Comparison of ENCODE assay signal across 14 cellular contexts in genomic region chr11:117218133-117218915, GRCh38. TPM values are rescaled to one million over a fixed set of nuclear protein-coding genes. Genes with fewer than 3 reads are reported as not detected.
DNase-seq lines count a peak whose midpoint lies in the region; ATAC-seq and TF ChIP-seq lines count a peak whose summit lies in the region.
"Had no signal": no experiment of that assay in that cellular context is flagged by ENCODE, and none has a peak within 500 bp of the region (broad histone marks: within the 10 kb centered on the region; RNA-seq: fewer than 3 reads in every experiment).

No MANE protein-coding gene starts in this region.

- DNase-seq in activated naive CD4-positive, alpha-beta T cell treated with anti-CD3 and anti-CD28 coated beads for 36 hours = no peak
- DNase-seq in activated naive CD4-positive, alpha-beta T cell (lab: John Stamatoyannopoulos, UW) = no peak
- DNase-seq in fibroblast of peridontal ligament (ENCODE audit: extremely low read depth) (peak; percentile 83), nephron progenitor cell (no peak), upper lobe of left lung (no peak)
- DNase-seq: activated B cell treated with CpG ODN at 0.5 μM for 24 hours, erythroblast, Kasumi-1, NCI-H2171 had no signal

- H3K27ac ChIP-seq in upper lobe of left lung = peak overlapping the region; percentile 20 to 53 (median 40)

- no peaks in the 10 kb centered on the region for H3K9me3 Mint-ChIP-seq in activated naive CD4-positive, alpha-beta T cell treated with anti-CD3 and anti-CD28 coated beads for 36 hours
- no peaks in the 10 kb centered on the region for H3K9me3 Mint-ChIP-seq in nephron progenitor cell
- H3K9me3 Mint-ChIP-seq: activated B cell treated with CpG ODN at 0.5 μM for 24 hours; activated naive CD4-positive, alpha-beta T cell treated with anti-CD3 and anti-CD28 coated beads, Interleukin-2, amount 50 U/mL, for 24 hours; stimulated activated memory B cell treated with anti-CD40 and anti-IgM and Interleukin-4, amounts not matched to agents 10 μg/mL and 1 μg/mL and 100 μg/mL, for 72 hours had no signal

- H3K4me1 Mint-ChIP-seq in activated naive CD4-positive, alpha-beta T cell treated with anti-CD3 and anti-CD28 coated beads for 36 hours (ENCODE audit: low read depth) = peaks cover 7% of the 10 kb centered on the region
- H3K4me1 Mint-ChIP-seq in nephron progenitor cell = peaks cover 76% of the 10 kb centered on the region

- no peak for TF ChIP-seq POLR2A in upper lobe of left lung (IDR thresholded peaks at IDR 0.05)

- intact Hi-C loops in activated naive CD4-positive, alpha-beta T cell treated with anti-CD3 and anti-CD28 coated beads for 36 hours (cut with micrococcal nuclease) = no loop called here

- CTCF ChIA-PET in activated naive CD4-positive, alpha-beta T cell treated with anti-CD3 and anti-CD28 coated beads for 36 hours (lab: Charles Lee) = interaction anchor here (0.6 to 4.3 kb wide), 2 partner anchors 11 to 233 kb away, joined by 3 to 25 read pairs; no protein-coding TSS in a partner anchor

- peaks cover 48% of the 10 kb centered on the region for H3K36me3 Mint-ChIP-seq in activated naive CD4-positive, alpha-beta T cell treated with anti-CD3 and anti-CD28 coated beads for 36 hours (ENCODE audit: low read depth)
- H3K36me3 Mint-ChIP-seq in nephron progenitor cell (ENCODE audit: low read depth) = peaks cover 40% of the 10 kb centered on the region

- H3K27ac Mint-ChIP-seq in activated naive CD4-positive, alpha-beta T cell treated with anti-CD3 and anti-CD28 coated beads for 36 hours = peak overlapping the region; percentile 24
- peak overlapping the region; percentile 88 for H3K27ac Mint-ChIP-seq in nephron progenitor cell
- H3K27ac Mint-ChIP-seq: activated B cell treated with CpG ODN at 0.5 μM for 24 hours had no signal

- no peak overlapping the region for H3K4me3 Mint-ChIP-seq in activated naive CD4-positive, alpha-beta T cell treated with anti-CD3 and anti-CD28 coated beads for 36 hours
- H3K4me3 Mint-ChIP-seq in nephron progenitor cell = peak overlapping the region; percentile 48
- H3K4me3 Mint-ChIP-seq: activated B cell treated with CpG ODN at 0.5 μM for 24 hours; activated naive CD4-positive, alpha-beta T cell treated with anti-CD3 and anti-CD28 coated beads, Interleukin-2, amount 50 U/mL, for 24 hours; stimulated activated memory B cell treated with anti-CD40 and anti-IgM and Interleukin-4, amounts not matched to agents 10 μg/mL and 1 μg/mL and 100 μg/mL, for 72 hours had no signal

- no peak for TF ChIP-seq CTCF in nephron progenitor cell (IDR thresholded peaks at IDR 0.05)
- no peak for TF ChIP-seq CTCF in upper lobe of left lung (IDR thresholded peaks at IDR 0.05)

- no peaks in the 10 kb centered on the region for H3K27me3 ChIP-seq in upper lobe of left lung

- no peaks in the 10 kb centered on the region for H3K27me3 Mint-ChIP-seq in activated naive CD4-positive, alpha-beta T cell treated with anti-CD3 and anti-CD28 coated beads for 36 hours (ENCODE audit: low read depth)
- H3K27me3 Mint-ChIP-seq in nephron progenitor cell (ENCODE audit: low read depth, poor library complexity) = peaks cover 5% of the 10 kb centered on the region
- H3K27me3 Mint-ChIP-seq: activated B cell treated with CpG ODN at 0.5 μM for 24 hours; activated naive CD4-positive, alpha-beta T cell treated with anti-CD3 and anti-CD28 coated beads, Interleukin-2, amount 50 U/mL, for 24 hours; stimulated activated memory B cell treated with anti-CD40 and anti-IgM and Interleukin-4, amounts not matched to agents 10 μg/mL and 1 μg/mL and 100 μg/mL, for 72 hours had no signal

- ATAC-seq in upper lobe of left lung (ENCODE audit: low FRiP score in 2 of 2) (no peak), HG02678 (IDR thresholded peaks at IDR 0.05; ENCODE audit: unreplicated experiment) (no peak), HG03378 (IDR thresholded peaks at IDR 0.05; ENCODE audit: unreplicated experiment) (no peak), GM21367 (IDR thresholded peaks at IDR 0.05; ENCODE audit: unreplicated experiment) (no peak)
- ATAC-seq: stimulated activated memory B cell treated with anti-CD40 and anti-IgM and Interleukin-4, amounts not matched to agents 10 μg/mL and 1 μg/mL and 100 μg/mL, for 72 hours had no signal

- H3K36me3 ChIP-seq in upper lobe of left lung = peaks cover 15 to 94% (median 65%) of the 10 kb centered on the region in 4 donors

- TF ChIP-seq EP300 in upper lobe of left lung (IDR thresholded peaks at IDR 0.05) = no peak

- no peak overlapping the region for H3K4me3 ChIP-seq in upper lobe of left lung

- 75 to 79% methylated on average over 15 of the region's 15 CpGs for WGBS in upper lobe of left lung, 2 donors

- H3K9me3 ChIP-seq in upper lobe of left lung = no peaks in the 10 kb centered on the region

- peaks cover 5 to 11% (median 10%) of the 10 kb centered on the region in 4 donors for H3K4me1 ChIP-seq in upper lobe of left lung

RNA-seq across cellular contexts. Expression of gene PCSK7, which starts 13.5 kb away (rescaled TPM):
- 10 to 100 TPM; 97.6 to 97.9 TPM for total RNA-seq in activated naive CD4-positive, alpha-beta T cell treated with anti-CD3 and anti-CD28 coated beads for 36 hours
- 100 to 1,000 TPM in 2 of 6 donors, 10 to 100 TPM in 4; 45.0 to 138 (median 63.8) TPM for total RNA-seq in upper lobe of left lung

RNA-seq across cellular contexts. Expression of gene RNF214, which starts 14.1 kb away (rescaled TPM):
- 10 to 100 TPM; 14.0 to 14.4 TPM for total RNA-seq in activated naive CD4-positive, alpha-beta T cell treated with anti-CD3 and anti-CD28 coated beads for 36 hours
- 10 to 100 TPM in 4 of 6 donors, 1 to 10 TPM in 2; 9.0 to 24.1 (median 19.8) TPM for total RNA-seq in upper lobe of left lung

RNA-seq across cellular contexts. Expression of gene TAGLN, which starts 19.2 kb away (rescaled TPM):
- 1 to 10 TPM; 2.1 to 2.2 TPM for total RNA-seq in activated naive CD4-positive, alpha-beta T cell treated with anti-CD3 and anti-CD28 coated beads for 36 hours
- 100 to 1,000 TPM; 105 to 608 (median 334) TPM for total RNA-seq in upper lobe of left lung

RNA-seq across cellular contexts. Expression of gene SIDT2, which starts 39.8 kb away (rescaled TPM):
- 10 to 100 TPM; 23.9 to 25.6 TPM for total RNA-seq in activated naive CD4-positive, alpha-beta T cell treated with anti-CD3 and anti-CD28 coated beads for 36 hours
- total RNA-seq in upper lobe of left lung = 100 to 1,000 TPM in 4 of 6 donors, 10 to 100 TPM in 2; 62.8 to 287 (median 153) TPM

Comparison
In these comparisons a context has a peak if more than half of its experiments do, and no peak if none do; other contexts are left out.
1. RNA of gene TAGLN, which starts 19.2 kb away (total RNA-seq): 105 to 608 TPM in upper lobe of left lung; 2.1 to 2.2 TPM in activated naive CD4-positive, alpha-beta T cell treated with anti-CD3 and anti-CD28 coated beads for 36 hours; every median in the first group is over 10 times any median in the second.